Comparison of ENCODE assay signal across 8 cellular contexts in the genomic region with DNA sequence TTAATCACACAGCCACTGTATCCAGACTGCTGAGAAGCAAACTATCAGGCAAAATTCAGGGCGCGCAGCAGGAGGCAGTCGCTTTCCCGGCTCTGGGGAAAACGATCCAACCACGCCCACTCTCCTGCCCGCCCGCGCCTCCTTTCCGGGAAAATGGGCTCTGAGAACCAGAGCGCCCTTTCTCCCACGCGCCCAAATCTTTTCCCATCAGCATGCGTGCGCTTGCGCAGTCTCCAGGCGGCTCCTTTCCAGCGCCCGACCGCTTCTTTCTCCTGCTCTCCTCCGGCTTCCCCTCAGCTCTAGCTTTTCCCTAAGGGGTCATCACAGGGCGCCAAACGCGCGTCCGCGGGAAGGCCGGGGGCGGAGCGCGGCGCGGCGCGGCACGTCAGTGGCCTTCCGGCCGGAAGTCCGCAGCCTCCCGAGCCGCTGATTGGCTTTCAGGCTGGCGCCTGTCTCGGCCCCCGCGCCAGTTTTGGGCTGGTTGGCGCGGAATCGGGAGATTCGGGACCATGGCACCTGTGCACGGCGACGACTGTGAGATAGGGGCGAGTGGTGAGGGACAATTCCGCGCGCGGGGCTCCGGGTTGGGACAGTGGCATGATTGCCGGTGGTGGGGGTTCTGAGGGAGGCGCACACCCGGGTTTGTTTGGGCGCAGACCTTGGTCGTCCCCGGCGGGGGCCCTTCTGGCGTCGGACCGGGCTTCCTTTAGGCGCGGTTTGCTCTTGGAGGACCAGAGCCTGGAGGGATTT. TPM values are rescaled to one million over a fixed set of nuclear protein-coding genes. Genes with fewer than 3 reads are reported as not detected.
DNase-seq lines count a peak whose midpoint lies in the region; ATAC-seq and TF ChIP-seq lines count a peak whose summit lies in the region.

A gene with protein sequence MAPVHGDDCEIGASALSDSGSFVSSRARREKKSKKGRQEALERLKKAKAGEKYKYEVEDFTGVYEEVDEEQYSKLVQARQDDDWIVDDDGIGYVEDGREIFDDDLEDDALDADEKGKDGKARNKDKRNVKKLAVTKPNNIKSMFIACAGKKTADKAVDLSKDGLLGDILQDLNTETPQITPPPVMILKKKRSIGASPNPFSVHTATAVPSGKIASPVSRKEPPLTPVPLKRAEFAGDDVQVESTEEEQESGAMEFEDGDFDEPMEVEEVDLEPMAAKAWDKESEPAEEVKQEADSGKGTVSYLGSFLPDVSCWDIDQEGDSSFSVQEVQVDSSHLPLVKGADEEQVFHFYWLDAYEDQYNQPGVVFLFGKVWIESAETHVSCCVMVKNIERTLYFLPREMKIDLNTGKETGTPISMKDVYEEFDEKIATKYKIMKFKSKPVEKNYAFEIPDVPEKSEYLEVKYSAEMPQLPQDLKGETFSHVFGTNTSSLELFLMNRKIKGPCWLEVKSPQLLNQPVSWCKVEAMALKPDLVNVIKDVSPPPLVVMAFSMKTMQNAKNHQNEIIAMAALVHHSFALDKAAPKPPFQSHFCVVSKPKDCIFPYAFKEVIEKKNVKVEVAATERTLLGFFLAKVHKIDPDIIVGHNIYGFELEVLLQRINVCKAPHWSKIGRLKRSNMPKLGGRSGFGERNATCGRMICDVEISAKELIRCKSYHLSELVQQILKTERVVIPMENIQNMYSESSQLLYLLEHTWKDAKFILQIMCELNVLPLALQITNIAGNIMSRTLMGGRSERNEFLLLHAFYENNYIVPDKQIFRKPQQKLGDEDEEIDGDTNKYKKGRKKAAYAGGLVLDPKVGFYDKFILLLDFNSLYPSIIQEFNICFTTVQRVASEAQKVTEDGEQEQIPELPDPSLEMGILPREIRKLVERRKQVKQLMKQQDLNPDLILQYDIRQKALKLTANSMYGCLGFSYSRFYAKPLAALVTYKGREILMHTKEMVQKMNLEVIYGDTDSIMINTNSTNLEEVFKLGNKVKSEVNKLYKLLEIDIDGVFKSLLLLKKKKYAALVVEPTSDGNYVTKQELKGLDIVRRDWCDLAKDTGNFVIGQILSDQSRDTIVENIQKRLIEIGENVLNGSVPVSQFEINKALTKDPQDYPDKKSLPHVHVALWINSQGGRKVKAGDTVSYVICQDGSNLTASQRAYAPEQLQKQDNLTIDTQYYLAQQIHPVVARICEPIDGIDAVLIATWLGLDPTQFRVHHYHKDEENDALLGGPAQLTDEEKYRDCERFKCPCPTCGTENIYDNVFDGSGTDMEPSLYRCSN (N-terminal part only) (plus strand): TSS at position 466 of the 750 bp plus-strand sequence. CDS start 44 bp downstream, at position 510.

- H3K4me1 Mint-ChIP-seq in naive thymus-derived CD8-positive, alpha-beta T cell: peaks cover 6 to 18% (median 16%) of the 10 kb centered on the region in 4 donors
- H3K4me1 Mint-ChIP-seq in stimulated activated naive B cell treated with anti-CD40 and anti-IgM and Interleukin-4, amounts not matched to agents 10 μg/mL and 1 μg/mL and 100 μg/mL, for 72 hours: peaks cover 6 to 7% of the 10 kb centered on the region in 2 donors

- H3K27me3 Mint-ChIP-seq in naive thymus-derived CD8-positive, alpha-beta T cell: no peaks in the 10 kb centered on the region
- H3K27me3 Mint-ChIP-seq in stimulated activated naive B cell treated with anti-CD40 and anti-IgM and Interleukin-4, amounts not matched to agents 10 μg/mL and 1 μg/mL and 100 μg/mL, for 72 hours: no peaks in the 10 kb centered on the region

- H3K4me3 Mint-ChIP-seq in naive thymus-derived CD8-positive, alpha-beta T cell: peak within 1 kb of the TSS; percentile 85 to 93 (median 90)
- peak within 1 kb of the TSS; percentile 93 for H3K4me3 Mint-ChIP-seq in stimulated activated naive B cell treated with anti-CD40 and anti-IgM and Interleukin-4, amounts not matched to agents 10 μg/mL and 1 μg/mL and 100 μg/mL, for 72 hours

- DNase-seq in EL (peak; percentile 93), GOT3 (lab: John Stamatoyannopoulos, UW) (peak; percentile 87), LHCN-M2 (ENCODE audit: low read depth) (peak; percentile 94), RWPE1 (ENCODE audit: low spot score) (peak; percentile 87), fibroblast of peridontal ligament (ENCODE audit: extremely low read depth) (peak; percentile 95)
- peak; percentile 54 for DNase-seq in activated T-helper 9 cell treated with anti-CD3 and anti-CD28 coated beads, Interleukin-2, amount 50 U/mL, for 16 hours (ENCODE audit: low read depth)
- peak; percentile 29 to 72 (median 48) for DNase-seq in naive thymus-derived CD8-positive, alpha-beta T cell
- peak; percentile 87 for DNase-seq in stimulated activated naive B cell treated with anti-CD40 and anti-IgM and Interleukin-4, amounts not matched to agents 10 μg/mL and 1 μg/mL and 100 μg/mL, for 72 hours

- peak within 1 kb of the TSS; percentile 28 to 95 (median 87) for H3K27ac Mint-ChIP-seq in naive thymus-derived CD8-positive, alpha-beta T cell
- H3K27ac Mint-ChIP-seq in stimulated activated naive B cell treated with anti-CD40 and anti-IgM and Interleukin-4, amounts not matched to agents 10 μg/mL and 1 μg/mL and 100 μg/mL, for 72 hours: peak within 1 kb of the TSS; percentile 92

- CTCF ChIA-PET in RWPE1 (lab: Yijun Ruan, JAX): no interaction called here

- H3K9me3 Mint-ChIP-seq in naive thymus-derived CD8-positive, alpha-beta T cell: peaks cover 0 to 2% (median 0%) of the 10 kb centered on the region in 9 donors
- H3K9me3 Mint-ChIP-seq in stimulated activated naive B cell treated with anti-CD40 and anti-IgM and Interleukin-4, amounts not matched to agents 10 μg/mL and 1 μg/mL and 100 μg/mL, for 72 hours: no peaks in the 10 kb centered on the region

- peak; percentile 88 to 95 for ATAC-seq in naive thymus-derived CD8-positive, alpha-beta T cell
- ATAC-seq in stimulated activated naive B cell treated with anti-CD40 and anti-IgM and Interleukin-4, amounts not matched to agents 10 μg/mL and 1 μg/mL and 100 μg/mL, for 72 hours (replicated peaks): peak; percentile 98 to 99

- peak; percentile 31; the same call in 1 of the 2 replicates for TF ChIP-seq CTCF in RWPE1 (conservative IDR thresholded peaks at IDR 0.05; ENCODE audit: low read depth)

- POLR2A ChIA-PET in RWPE1 (lab: Yijun Ruan, JAX; ENCODE audit: low non-redundant PET): no interaction called here
- POLR2A ChIA-PET in naive thymus-derived CD8-positive, alpha-beta T cell (lab: Charles Lee): no interaction called here

- peak within 1 kb of the TSS; percentile 75 for H3K27ac ChIP-seq in RWPE1

- no peaks in the 10 kb centered on the region for H3K36me3 Mint-ChIP-seq in naive thymus-derived CD8-positive, alpha-beta T cell
- H3K36me3 Mint-ChIP-seq in stimulated activated naive B cell treated with anti-CD40 and anti-IgM and Interleukin-4, amounts not matched to agents 10 μg/mL and 1 μg/mL and 100 μg/mL, for 72 hours: peaks cover 2 to 4% of the 10 kb centered on the region in 2 donors

RNA-seq across cellular contexts. Expression of the gene that starts here (rescaled TPM):
- total RNA-seq in LHCN-M2 (2014; rRNA removed): 19.1 and 24.1 TPM in 2 replicates
- polyA plus RNA-seq in LHCN-M2 (2012): 5.1 TPM
- 10 to 100 TPM in 1 of 2 experiments, 1 to 10 TPM in 1; 7.8 to 10.8 TPM for total RNA-seq in naive thymus-derived CD8-positive, alpha-beta T cell
- polyA plus RNA-seq in naive thymus-derived CD8-positive, alpha-beta T cell: 1 to 10 TPM; 3.3 to 5.3 (median 4.5) TPM

Comparison
In these comparisons a context has a peak if more than half of its experiments do, and no peak if none do; other contexts are left out.
1. Peak in every context shown above with its lines: DNase-seq, ATAC-seq and H3K27ac ChIP-seq.